Comparison of ENCODE assay signal across 1 cellular context in the genomic region with DNA sequence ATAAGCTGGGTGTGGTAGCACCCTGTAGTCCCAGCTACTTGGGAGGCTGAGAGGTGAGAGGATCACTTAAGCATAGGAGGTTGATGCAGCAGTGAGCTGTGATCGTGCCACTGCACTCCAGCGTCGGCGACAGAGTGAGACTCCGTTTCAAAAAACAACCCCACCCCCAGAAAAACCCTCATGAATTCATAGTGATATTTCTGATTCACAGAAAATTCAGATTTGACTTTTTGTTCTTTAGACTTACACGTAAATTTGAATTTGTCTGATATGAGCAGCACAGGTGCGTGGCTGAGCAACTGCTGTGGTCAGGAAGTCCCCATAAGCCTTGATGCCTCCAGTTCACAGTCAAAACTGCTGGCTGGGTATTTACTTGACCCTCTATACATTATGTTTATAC.
A peak's percentile ranks its signal among the peaks of the same experiment; 100 is the strongest.
TF ChIP-seq lines count a peak whose summit lies in the region.

No MANE protein-coding gene starts in this region.

TF ChIP-seq in GM12878, 131 proteins besides CTCF, POLR2A, EP300 and RAD21 (continued from another document):
- TF ChIP-seq, protein P1, sequence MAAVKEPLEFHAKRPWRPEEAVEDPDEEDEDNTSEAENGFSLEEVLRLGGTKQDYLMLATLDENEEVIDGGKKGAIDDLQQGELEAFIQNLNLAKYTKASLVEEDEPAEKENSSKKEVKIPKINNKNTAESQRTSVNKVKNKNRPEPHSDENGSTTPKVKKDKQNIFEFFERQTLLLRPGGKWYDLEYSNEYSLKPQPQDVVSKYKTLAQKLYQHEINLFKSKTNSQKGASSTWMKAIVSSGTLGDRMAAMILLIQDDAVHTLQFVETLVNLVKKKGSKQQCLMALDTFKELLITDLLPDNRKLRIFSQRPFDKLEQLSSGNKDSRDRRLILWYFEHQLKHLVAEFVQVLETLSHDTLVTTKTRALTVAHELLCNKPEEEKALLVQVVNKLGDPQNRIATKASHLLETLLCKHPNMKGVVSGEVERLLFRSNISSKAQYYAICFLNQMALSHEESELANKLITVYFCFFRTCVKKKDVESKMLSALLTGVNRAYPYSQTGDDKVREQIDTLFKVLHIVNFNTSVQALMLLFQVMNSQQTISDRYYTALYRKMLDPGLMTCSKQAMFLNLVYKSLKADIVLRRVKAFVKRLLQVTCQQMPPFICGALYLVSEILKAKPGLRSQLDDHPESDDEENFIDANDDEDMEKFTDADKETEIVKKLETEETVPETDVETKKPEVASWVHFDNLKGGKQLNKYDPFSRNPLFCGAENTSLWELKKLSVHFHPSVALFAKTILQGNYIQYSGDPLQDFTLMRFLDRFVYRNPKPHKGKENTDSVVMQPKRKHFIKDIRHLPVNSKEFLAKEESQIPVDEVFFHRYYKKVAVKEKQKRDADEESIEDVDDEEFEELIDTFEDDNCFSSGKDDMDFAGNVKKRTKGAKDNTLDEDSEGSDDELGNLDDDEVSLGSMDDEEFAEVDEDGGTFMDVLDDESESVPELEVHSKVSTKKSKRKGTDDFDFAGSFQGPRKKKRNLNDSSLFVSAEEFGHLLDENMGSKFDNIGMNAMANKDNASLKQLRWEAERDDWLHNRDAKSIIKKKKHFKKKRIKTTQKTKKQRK (IDR thresholded peaks at IDR 0.05; ENCODE audit: low read depth, low read length) = no peak
- 0 out of 2 replicates have a peak, but pooled peaks have one; percentile 24 for TF ChIP-seq EED (IDR thresholded peaks at IDR 0.05; ENCODE audit: low read depth)
- TF ChIP-seq IKZF2 (IDR thresholded peaks at IDR 0.05) = no peak
- TF ChIP-seq FOXM1 (IDR thresholded peaks at IDR 0.05; ENCODE audit: low read depth, low read length) = peak; percentile 56; the same call in 1 of the 2 replicates
- no peak for TF ChIP-seq JUND (IDR thresholded peaks at IDR 0.05; ENCODE audit: low read depth, low read length)
- TF ChIP-seq CBX5 (IDR thresholded peaks at IDR 0.05; ENCODE audit: low read depth) = no peak
- TF ChIP-seq RAD51 (IDR thresholded peaks at IDR 0.05) = no peak
- TF ChIP-seq, protein P2, sequence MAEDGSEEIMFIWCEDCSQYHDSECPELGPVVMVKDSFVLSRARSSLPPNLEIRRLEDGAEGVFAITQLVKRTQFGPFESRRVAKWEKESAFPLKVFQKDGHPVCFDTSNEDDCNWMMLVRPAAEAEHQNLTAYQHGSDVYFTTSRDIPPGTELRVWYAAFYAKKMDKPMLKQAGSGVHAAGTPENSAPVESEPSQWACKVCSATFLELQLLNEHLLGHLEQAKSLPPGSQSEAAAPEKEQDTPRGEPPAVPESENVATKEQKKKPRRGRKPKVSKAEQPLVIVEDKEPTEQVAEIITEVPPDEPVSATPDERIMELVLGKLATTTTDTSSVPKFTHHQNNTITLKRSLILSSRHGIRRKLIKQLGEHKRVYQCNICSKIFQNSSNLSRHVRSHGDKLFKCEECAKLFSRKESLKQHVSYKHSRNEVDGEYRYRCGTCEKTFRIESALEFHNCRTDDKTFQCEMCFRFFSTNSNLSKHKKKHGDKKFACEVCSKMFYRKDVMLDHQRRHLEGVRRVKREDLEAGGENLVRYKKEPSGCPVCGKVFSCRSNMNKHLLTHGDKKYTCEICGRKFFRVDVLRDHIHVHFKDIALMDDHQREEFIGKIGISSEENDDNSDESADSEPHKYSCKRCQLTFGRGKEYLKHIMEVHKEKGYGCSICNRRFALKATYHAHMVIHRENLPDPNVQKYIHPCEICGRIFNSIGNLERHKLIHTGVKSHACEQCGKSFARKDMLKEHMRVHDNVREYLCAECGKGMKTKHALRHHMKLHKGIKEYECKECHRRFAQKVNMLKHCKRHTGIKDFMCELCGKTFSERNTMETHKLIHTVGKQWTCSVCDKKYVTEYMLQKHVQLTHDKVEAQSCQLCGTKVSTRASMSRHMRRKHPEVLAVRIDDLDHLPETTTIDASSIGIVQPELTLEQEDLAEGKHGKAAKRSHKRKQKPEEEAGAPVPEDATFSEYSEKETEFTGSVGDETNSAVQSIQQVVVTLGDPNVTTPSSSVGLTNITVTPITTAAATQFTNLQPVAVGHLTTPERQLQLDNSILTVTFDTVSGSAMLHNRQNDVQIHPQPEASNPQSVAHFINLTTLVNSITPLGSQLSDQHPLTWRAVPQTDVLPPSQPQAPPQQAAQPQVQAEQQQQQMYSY (CRISPR knock-in tag; IDR thresholded peaks at IDR 0.05) = no peak
- no peak for TF ChIP-seq ZZZ3 (IDR thresholded peaks at IDR 0.05; ENCODE audit: control insufficient read depth, insufficient read length, low read depth)
- TF ChIP-seq, protein P3, sequence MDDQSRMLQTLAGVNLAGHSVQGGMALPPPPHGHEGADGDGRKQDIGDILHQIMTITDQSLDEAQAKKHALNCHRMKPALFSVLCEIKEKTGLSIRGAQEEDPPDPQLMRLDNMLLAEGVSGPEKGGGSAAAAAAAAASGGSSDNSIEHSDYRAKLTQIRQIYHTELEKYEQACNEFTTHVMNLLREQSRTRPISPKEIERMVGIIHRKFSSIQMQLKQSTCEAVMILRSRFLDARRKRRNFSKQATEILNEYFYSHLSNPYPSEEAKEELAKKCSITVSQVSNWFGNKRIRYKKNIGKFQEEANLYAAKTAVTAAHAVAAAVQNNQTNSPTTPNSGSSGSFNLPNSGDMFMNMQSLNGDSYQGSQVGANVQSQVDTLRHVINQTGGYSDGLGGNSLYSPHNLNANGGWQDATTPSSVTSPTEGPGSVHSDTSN (IDR thresholded peaks at IDR 0.05; ENCODE audit: insufficient replicate concordance, low read depth, low read length) = no peak
